In the genomic region with DNA sequence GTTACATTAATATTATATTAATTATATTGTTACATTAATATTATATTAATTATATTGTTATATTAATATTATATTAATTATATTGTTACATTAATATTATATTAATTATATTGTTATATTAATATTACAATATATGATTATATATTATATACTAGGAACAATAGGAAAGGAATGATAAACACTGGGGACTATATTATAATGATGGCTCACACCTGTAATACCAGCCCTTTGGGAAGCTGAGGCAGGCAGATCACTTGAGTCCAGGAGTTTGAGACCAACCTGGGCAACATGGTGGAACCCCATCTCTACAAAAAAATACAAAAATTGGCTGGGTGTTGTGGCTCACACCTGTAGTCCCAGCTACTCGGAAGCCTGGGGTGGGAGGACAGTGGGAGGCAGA, we compare ENCODE assay signal across 3 cellular contexts. TPM values are rescaled to one million over a fixed set of nuclear protein-coding genes. Genes with fewer than 3 reads are reported as not detected.
"Had no signal": no experiment of that assay in that cellular context is flagged by ENCODE, and none has a peak within 500 bp of the region (broad histone marks: within the 10 kb centered on the region; RNA-seq: fewer than 3 reads in every experiment).

No MANE protein-coding gene starts in this region.

RNA-seq across cellular contexts. Expression of a gene that starts 48.5 kb away (rescaled TPM):
- total RNA-seq: GM23248, H4, HFFc6 had no signal
- polyA plus RNA-seq: GM23248 had no signal
